ENCODE assay signal across 1 cellular context in the genomic region with DNA sequence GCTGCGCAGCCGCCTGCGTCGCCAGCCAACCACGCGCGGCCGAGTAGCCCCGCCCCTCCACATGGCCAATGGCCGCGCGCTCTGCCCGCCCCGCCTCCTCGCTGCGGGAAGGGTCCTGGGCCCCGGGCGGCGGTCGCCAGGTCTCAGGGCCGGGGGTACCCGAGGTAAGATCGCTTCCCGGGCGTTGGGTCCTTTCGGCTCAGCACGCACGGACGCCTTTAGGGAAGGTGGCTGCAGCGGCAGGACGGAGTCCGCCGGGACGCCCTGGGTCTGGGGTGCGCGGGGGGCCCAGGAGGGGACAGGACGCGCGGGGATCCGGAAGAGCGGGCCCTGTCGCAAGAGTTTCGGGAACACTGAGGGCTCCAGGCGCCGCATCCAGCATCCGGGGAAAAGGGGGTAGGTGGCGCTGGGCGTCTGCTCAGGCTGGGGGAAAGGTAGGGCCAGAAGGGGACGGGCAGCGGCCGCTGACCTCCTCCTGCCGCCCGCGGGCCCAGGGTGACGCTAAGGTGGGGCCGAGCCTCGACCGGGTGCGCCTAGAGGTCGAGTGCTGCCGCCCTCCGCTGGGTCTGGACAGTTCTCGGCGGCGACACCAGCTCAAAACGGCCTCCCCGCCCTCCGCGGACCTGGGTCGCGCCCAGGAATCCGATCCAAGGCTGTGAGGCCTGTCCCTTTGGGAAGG.
A peak's percentile ranks its signal among the peaks of the same experiment; 100 is the strongest.
TF ChIP-seq lines count a peak whose summit lies in the region.

MAVS (plus strand) TSS at position 95 of the 679 bp plus-strand sequence. CDS start 7,791 bp downstream, outside the sequence.

TF ChIP-seq in HepG2, 621 proteins besides CTCF, POLR2A, EP300 and RAD21 (continued from another document and continues in another):
- 0 out of 2 replicates have a peak, but pooled peaks have one; percentile 46 for TF ChIP-seq ZNF138 (CRISPR knock-in tag; IDR thresholded peaks at IDR 0.05; ENCODE audit: low read depth)
- TF ChIP-seq ZNF841 (CRISPR knock-in tag; IDR thresholded peaks at IDR 0.05; ENCODE audit: borderline replicate concordance): no peak
- TF ChIP-seq NFYB (CRISPR knock-in tag; IDR thresholded peaks at IDR 0.05): peak; percentile 89
- TF ChIP-seq ZFP41 (CRISPR knock-in tag; IDR thresholded peaks at IDR 0.05; ENCODE audit: borderline replicate concordance): no peak; the same call in 1 of the 2 replicates
- TF ChIP-seq, protein P1, sequence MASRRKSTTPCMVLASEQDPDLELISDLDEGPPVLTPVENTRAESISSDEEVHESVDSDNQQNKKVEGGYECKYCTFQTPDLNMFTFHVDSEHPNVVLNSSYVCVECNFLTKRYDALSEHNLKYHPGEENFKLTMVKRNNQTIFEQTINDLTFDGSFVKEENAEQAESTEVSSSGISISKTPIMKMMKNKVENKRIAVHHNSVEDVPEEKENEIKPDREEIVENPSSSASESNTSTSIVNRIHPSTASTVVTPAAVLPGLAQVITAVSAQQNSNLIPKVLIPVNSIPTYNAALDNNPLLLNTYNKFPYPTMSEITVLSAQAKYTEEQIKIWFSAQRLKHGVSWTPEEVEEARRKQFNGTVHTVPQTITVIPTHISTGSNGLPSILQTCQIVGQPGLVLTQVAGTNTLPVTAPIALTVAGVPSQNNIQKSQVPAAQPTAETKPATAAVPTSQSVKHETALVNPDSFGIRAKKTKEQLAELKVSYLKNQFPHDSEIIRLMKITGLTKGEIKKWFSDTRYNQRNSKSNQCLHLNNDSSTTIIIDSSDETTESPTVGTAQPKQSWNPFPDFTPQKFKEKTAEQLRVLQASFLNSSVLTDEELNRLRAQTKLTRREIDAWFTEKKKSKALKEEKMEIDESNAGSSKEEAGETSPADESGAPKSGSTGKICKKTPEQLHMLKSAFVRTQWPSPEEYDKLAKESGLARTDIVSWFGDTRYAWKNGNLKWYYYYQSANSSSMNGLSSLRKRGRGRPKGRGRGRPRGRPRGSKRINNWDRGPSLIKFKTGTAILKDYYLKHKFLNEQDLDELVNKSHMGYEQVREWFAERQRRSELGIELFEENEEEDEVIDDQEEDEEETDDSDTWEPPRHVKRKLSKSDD (CRISPR knock-in tag; IDR thresholded peaks at IDR 0.05; ENCODE audit: low read depth): 0 out of 2 replicates have a peak, but pooled peaks have one; percentile 12
- TF ChIP-seq XBP1 (CRISPR knock-in tag; IDR thresholded peaks at IDR 0.05): no peak; the same call in 1 of the 2 replicates
- TF ChIP-seq, protein P2, sequence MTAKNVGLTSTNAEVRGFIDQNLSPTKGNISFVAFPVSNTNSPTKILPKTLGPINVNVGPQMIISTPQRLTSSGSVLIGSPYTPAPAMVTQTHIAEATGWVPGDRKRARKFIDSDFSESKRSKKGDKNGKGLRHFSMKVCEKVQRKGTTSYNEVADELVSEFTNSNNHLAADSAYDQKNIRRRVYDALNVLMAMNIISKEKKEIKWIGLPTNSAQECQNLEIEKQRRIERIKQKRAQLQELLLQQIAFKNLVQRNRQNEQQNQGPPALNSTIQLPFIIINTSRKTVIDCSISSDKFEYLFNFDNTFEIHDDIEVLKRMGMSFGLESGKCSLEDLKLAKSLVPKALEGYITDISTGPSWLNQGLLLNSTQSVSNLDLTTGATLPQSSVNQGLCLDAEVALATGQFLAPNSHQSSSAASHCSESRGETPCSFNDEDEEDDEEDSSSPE (CRISPR knock-in tag; IDR thresholded peaks at IDR 0.05): peak; percentile 61
- TF ChIP-seq ZNF570 (CRISPR knock-in tag; IDR thresholded peaks at IDR 0.05; ENCODE audit: borderline replicate concordance): no peak
- peak; percentile 83 for TF ChIP-seq ZNF503 (CRISPR knock-in tag; IDR thresholded peaks at IDR 0.05)
- TF ChIP-seq DBP (CRISPR knock-in tag; IDR thresholded peaks at IDR 0.05; ENCODE audit: not compliant biosample characterization): peak; percentile 71
- peak; percentile 78; the same call in 1 of the 2 replicates for TF ChIP-seq MZF1 (CRISPR knock-in tag; IDR thresholded peaks at IDR 0.05; ENCODE audit: borderline replicate concordance)
- TF ChIP-seq CCAR2 (optimal IDR thresholded peaks at IDR 0.05; ENCODE audit: low read depth, low read length): no peak
- no peak for TF ChIP-seq MED13 (CRISPR knock-in tag; IDR thresholded peaks at IDR 0.05)
- TF ChIP-seq DPF2 (CRISPR knock-in tag; IDR thresholded peaks at IDR 0.05; ENCODE audit: borderline replicate concordance, low read depth): no peak
- 0 out of 2 replicates have a peak, but pooled peaks have one; percentile 18 for TF ChIP-seq ZNF383 (CRISPR knock-in tag; IDR thresholded peaks at IDR 0.05; ENCODE audit: borderline replicate concordance)
- TF ChIP-seq TEF (CRISPR knock-in tag; IDR thresholded peaks at IDR 0.05): peak; percentile 56; the same call in 1 of the 2 replicates
- TF ChIP-seq, protein P3, sequence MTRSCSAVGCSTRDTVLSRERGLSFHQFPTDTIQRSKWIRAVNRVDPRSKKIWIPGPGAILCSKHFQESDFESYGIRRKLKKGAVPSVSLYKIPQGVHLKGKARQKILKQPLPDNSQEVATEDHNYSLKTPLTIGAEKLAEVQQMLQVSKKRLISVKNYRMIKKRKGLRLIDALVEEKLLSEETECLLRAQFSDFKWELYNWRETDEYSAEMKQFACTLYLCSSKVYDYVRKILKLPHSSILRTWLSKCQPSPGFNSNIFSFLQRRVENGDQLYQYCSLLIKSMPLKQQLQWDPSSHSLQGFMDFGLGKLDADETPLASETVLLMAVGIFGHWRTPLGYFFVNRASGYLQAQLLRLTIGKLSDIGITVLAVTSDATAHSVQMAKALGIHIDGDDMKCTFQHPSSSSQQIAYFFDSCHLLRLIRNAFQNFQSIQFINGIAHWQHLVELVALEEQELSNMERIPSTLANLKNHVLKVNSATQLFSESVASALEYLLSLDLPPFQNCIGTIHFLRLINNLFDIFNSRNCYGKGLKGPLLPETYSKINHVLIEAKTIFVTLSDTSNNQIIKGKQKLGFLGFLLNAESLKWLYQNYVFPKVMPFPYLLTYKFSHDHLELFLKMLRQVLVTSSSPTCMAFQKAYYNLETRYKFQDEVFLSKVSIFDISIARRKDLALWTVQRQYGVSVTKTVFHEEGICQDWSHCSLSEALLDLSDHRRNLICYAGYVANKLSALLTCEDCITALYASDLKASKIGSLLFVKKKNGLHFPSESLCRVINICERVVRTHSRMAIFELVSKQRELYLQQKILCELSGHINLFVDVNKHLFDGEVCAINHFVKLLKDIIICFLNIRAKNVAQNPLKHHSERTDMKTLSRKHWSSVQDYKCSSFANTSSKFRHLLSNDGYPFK (CRISPR knock-in tag; IDR thresholded peaks at IDR 0.05; ENCODE audit: borderline replicate concordance): peak; percentile 42; the same call in 1 of the 2 replicates
- peak; percentile 75 for TF ChIP-seq ZNF317 (CRISPR knock-in tag; IDR thresholded peaks at IDR 0.05)
- TF ChIP-seq ZNF24 (IDR thresholded peaks at IDR 0.05): peak; percentile 59; the same call in 1 of the 2 replicates
- peak; percentile 35 for TF ChIP-seq ZNF792 (CRISPR knock-in tag; IDR thresholded peaks at IDR 0.05)
- peak; percentile 85 for TF ChIP-seq ZNF230 (CRISPR knock-in tag; IDR thresholded peaks at IDR 0.05)
- no peak for TF ChIP-seq STAT5B (CRISPR knock-in tag; IDR thresholded peaks at IDR 0.05)
- peak; percentile 90 for TF ChIP-seq SRY (CRISPR knock-in tag; IDR thresholded peaks at IDR 0.05)
- TF ChIP-seq NCOA1 (CRISPR knock-in tag; IDR thresholded peaks at IDR 0.05): peak; percentile 98; the same call in 1 of the 2 replicates
- no peak for TF ChIP-seq ARNT (IDR thresholded peaks at IDR 0.05)
- peak; percentile 96; the same call in 1 of the 2 replicates for TF ChIP-seq ZNF234 (CRISPR knock-in tag; conservative IDR thresholded peaks at IDR 0.05)
- no peak for TF ChIP-seq SNAPC2 (CRISPR knock-in tag; IDR thresholded peaks at IDR 0.05)
- no peak for TF ChIP-seq ZNF180 (CRISPR knock-in tag; IDR thresholded peaks at IDR 0.05; ENCODE audit: borderline replicate concordance, low read depth)
- no peak; the same call in 1 of the 2 replicates for TF ChIP-seq ZNF280D (CRISPR knock-in tag; IDR thresholded peaks at IDR 0.05)
- TF ChIP-seq ZNF274 (CRISPR knock-in tag; IDR thresholded peaks at IDR 0.05): peak; percentile 12; the same call in 1 of the 2 replicates
- TF ChIP-seq MAZ (IDR thresholded peaks at IDR 0.05; ENCODE audit: borderline replicate concordance, low read depth, low read length): peak; percentile 26; the same call in 1 of the 2 replicates
- peak; percentile 96 for TF ChIP-seq MAZ (CRISPR knock-in tag; IDR thresholded peaks at IDR 0.05; ENCODE audit: low read depth)
- TF ChIP-seq FIP1L1 (IDR thresholded peaks at IDR 0.05; ENCODE audit: borderline replicate concordance, insufficient read depth, low read depth, low read length): no peak
- TF ChIP-seq ARNTL (CRISPR knock-in tag; IDR thresholded peaks at IDR 0.05): peak; percentile 46; the same call in 1 of the 2 replicates
- peak; percentile 91 for TF ChIP-seq NFYC (CRISPR knock-in tag; IDR thresholded peaks at IDR 0.05)
- TF ChIP-seq, protein P4, sequence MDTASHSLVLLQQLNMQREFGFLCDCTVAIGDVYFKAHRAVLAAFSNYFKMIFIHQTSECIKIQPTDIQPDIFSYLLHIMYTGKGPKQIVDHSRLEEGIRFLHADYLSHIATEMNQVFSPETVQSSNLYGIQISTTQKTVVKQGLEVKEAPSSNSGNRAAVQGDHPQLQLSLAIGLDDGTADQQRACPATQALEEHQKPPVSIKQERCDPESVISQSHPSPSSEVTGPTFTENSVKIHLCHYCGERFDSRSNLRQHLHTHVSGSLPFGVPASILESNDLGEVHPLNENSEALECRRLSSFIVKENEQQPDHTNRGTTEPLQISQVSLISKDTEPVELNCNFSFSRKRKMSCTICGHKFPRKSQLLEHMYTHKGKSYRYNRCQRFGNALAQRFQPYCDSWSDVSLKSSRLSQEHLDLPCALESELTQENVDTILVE (CRISPR knock-in tag; IDR thresholded peaks at IDR 0.05): peak; percentile 79; the same call in 1 of the 2 replicates
- TF ChIP-seq NRL (CRISPR knock-in tag; IDR thresholded peaks at IDR 0.05; ENCODE audit: borderline replicate concordance): peak; percentile 83; the same call in 1 of the 2 replicates
- TF ChIP-seq CREM (IDR thresholded peaks at IDR 0.05): no peak
- 0 out of 2 replicates have a peak, but pooled peaks have one; percentile 6 for TF ChIP-seq CREM (CRISPR knock-in tag; IDR thresholded peaks at IDR 0.05)
- TF ChIP-seq SYNCRIP (IDR thresholded peaks at IDR 0.05; ENCODE audit: insufficient read depth, low read depth, low read length): no peak
- peak; percentile 65 for TF ChIP-seq ZSCAN9 (CRISPR knock-in tag; IDR thresholded peaks at IDR 0.05; ENCODE audit: borderline replicate concordance)
- peak; percentile 99 for TF ChIP-seq KAT7 (CRISPR knock-in tag; IDR thresholded peaks at IDR 0.05; ENCODE audit: borderline replicate concordance)
- TF ChIP-seq MYPOP (CRISPR knock-in tag; IDR thresholded peaks at IDR 0.05): peak; percentile 73; the same call in 1 of the 2 replicates
- peak; percentile 88; the same call in 1 of the 2 replicates for TF ChIP-seq ELF4 (CRISPR knock-in tag; IDR thresholded peaks at IDR 0.05; ENCODE audit: borderline replicate concordance)
- peak; percentile 86 for TF ChIP-seq GABPB1 (CRISPR knock-in tag; IDR thresholded peaks at IDR 0.05)
- 0 out of 2 replicates have a peak, but pooled peaks have one; percentile 2 for TF ChIP-seq ZNF367 (CRISPR knock-in tag; IDR thresholded peaks at IDR 0.05; ENCODE audit: borderline replicate concordance)
